Comparison of ENCODE assay signal across 8 cellular contexts in genomic region chr14:89349196-89350008, GRCh38.
DNase-seq lines count a peak whose midpoint lies in the region; ATAC-seq and TF ChIP-seq lines count a peak whose summit lies in the region.

No MANE protein-coding gene starts in this region.

- no peak overlapping the region for H3K27ac Mint-ChIP-seq in CD4-positive, alpha-beta T cell

- TF ChIP-seq CTCF in CD4-positive, alpha-beta T cell (IDR thresholded peaks at IDR 0.05) = no peak

- DNase-seq in CD4-positive, alpha-beta T cell = peak in 2 of 10 experiments; percentile 19 to 35
- DNase-seq in NCI-H146 treated with DMSO at 0.1 percent for 48 hours (lab: John Stamatoyannopoulos, UW; ENCODE audit: unreplicated experiment) (peak; percentile 85), anterior cingulate cortex (lab: John Stamatoyannopoulos, UW) (peak in 50 of 58 donors; percentile 19 to 91 (median 70)), medulla oblongata (ENCODE audit: extremely low spot score) (peak; percentile 53), globus pallidus (ENCODE audit: low spot score) (no peak)

- ATAC-seq in CD4-positive, alpha-beta T cell (ENCODE audit: poor library complexity) = peak; percentile 24
- ATAC-seq in GM19023 (IDR thresholded peaks at IDR 0.05; ENCODE audit: unreplicated experiment) (no peak), HG02678 (IDR thresholded peaks at IDR 0.05; ENCODE audit: unreplicated experiment) (no peak), GM19351 (IDR thresholded peaks at IDR 0.05; ENCODE audit: unreplicated experiment) (no peak)

- intact Hi-C loops in CD4-positive, alpha-beta T cell (cut with DNase I, micrococcal nuclease) = loop anchor here in 1 of 2 experiments (2.0 kb wide), 1 partner anchor 15 kb away; no protein-coding TSS in a partner anchor

- CTCF ChIA-PET in CD4-positive, alpha-beta T cell (lab: Charles Lee) = interaction anchor here (1.4 kb wide), 1 partner anchor 11 kb away, joined by 3 read pairs; no protein-coding TSS in a partner anchor

- no peaks in the 10 kb centered on the region for H3K9me3 Mint-ChIP-seq in CD4-positive, alpha-beta T cell

- POLR2A ChIA-PET in CD4-positive, alpha-beta T cell (lab: Charles Lee) = interaction anchor here (0.6 kb wide), 1 partner anchor 188 kb away, joined by 3 read pairs; no protein-coding TSS in a partner anchor

- H3K27me3 ChIP-seq in CD4-positive, alpha-beta T cell (ENCODE audit: control insufficient read depth, insufficient read depth, low read length) = no peaks in the 10 kb centered on the region

- no peak overlapping the region for H3K4me3 Mint-ChIP-seq in CD4-positive, alpha-beta T cell

- no peak overlapping the region for H3K27ac ChIP-seq in CD4-positive, alpha-beta T cell (ENCODE audit: low read depth, low read length)

- no peaks in the 10 kb centered on the region for H3K9me3 ChIP-seq in CD4-positive, alpha-beta T cell (ENCODE audit: control insufficient read depth, low read length)

- peaks cover 57% of the 10 kb centered on the region for H3K4me1 Mint-ChIP-seq in CD4-positive, alpha-beta T cell (ENCODE audit: low read depth)

- H3K36me3 Mint-ChIP-seq in CD4-positive, alpha-beta T cell (ENCODE audit: low read depth) = peaks cover 54% of the 10 kb centered on the region

- H3K27me3 Mint-ChIP-seq in CD4-positive, alpha-beta T cell = no peaks in the 10 kb centered on the region
